Comparison of ENCODE assay signal across 21 cellular contexts in the genomic region with DNA sequence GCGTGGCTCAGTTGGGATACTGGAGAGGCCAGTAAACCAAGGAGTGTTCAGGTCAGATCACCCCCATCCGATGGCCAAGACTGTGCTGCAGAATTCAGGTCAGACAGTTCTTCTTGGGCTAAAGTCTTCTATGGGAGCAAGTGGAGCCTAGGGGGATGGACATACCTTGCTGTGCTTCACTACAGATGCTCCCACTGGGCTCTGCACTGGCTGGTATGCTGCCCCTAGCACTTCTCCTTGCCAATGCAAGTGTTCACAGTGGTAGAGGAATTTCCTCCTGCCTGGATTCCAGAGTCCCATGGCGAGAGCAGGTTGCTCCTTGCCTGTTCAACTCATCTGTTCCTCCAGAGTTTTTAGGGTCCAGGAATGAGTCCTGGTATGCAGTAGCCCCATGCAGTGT.
DNase-seq lines count a peak whose midpoint lies in the region; ATAC-seq and TF ChIP-seq lines count a peak whose summit lies in the region.
"Had no signal": no experiment of that assay in that cellular context is flagged by ENCODE, and none has a peak within 500 bp of the region (broad histone marks: within the 10 kb centered on the region; RNA-seq: fewer than 3 reads in every experiment).

No MANE protein-coding gene starts in this region.

- H3K27ac ChIP-seq in endodermal cell (ENCODE audit: low read depth, low read length) (no peak overlapping the region), neuronal stem cell (replicated peaks; ENCODE audit: low read length) (no peak overlapping the region), aorta (ENCODE audit: low read depth in 1 of 2, low read length in 2 of 2) (no peak overlapping the region)
- H3K27ac ChIP-seq: 22Rv1; BLaER1 treated with 17β-estradiol and CSF1 and Interleukin-3, amounts not matched to agents 10 nM and 100 nM; GM23248 had no signal

- H3K9me3 Mint-ChIP-seq in WTC11 (peaks cover 30% of the 10 kb centered on the region), endodermal cell (peaks cover 1% of the 10 kb centered on the region)
- H3K9me3 Mint-ChIP-seq: CD4-positive, alpha-beta T cell; H9 had no signal

- no peaks in the 10 kb centered on the region for H3K79me1 ChIP-seq in neuronal stem cell (ENCODE audit: low read depth, low read length)

- no peak overlapping the region for H3K27ac Mint-ChIP-seq in WTC11
- H3K27ac Mint-ChIP-seq in endodermal cell = no peak overlapping the region
- H3K27ac Mint-ChIP-seq: CD14-positive monocyte; CD4-positive, alpha-beta T cell; CD8-positive, alpha-beta memory T cell had no signal

- no peak for DNase-seq in WTC11 (ENCODE audit: low spot score)
- DNase-seq in endodermal cell = no peak
- no peak for DNase-seq in neuronal stem cell (ENCODE audit: low spot score)
- no peak for DNase-seq in aorta
- no peak for DNase-seq in stimulated activated CD4-positive, alpha-beta T cell treated with anti-CD3 and anti-CD28 coated beads, Interleukin-4, amount 100 ng/mL, for 4 hours
- no peak for DNase-seq in NCI-H1694 treated with DMSO at 0.1 percent for 48 hours (lab: John Stamatoyannopoulos, UW)
- DNase-seq: AML-193; BE2C; CD4-positive, alpha-beta T cell; CD8-positive, alpha-beta memory T cell; DMS 273 treated with DMSO at 0.1 percent for 48 hours; DMS53; DMS79 treated with DMSO at 0.1 percent for 48 hours; GF-D8; GM23248; H9 had no signal

- 0 out of 2 replicates have a peak, but pooled peaks cover 2% of the 10 kb centered on the region for H3K27me3 Mint-ChIP-seq in WTC11 (ENCODE audit: low read depth)
- no peaks in the 10 kb centered on the region for H3K27me3 Mint-ChIP-seq in endodermal cell (ENCODE audit: insufficient read depth)
- H3K27me3 Mint-ChIP-seq: CD4-positive, alpha-beta T cell; CD8-positive, alpha-beta memory T cell had no signal

- H3K9me3 ChIP-seq in endodermal cell (ENCODE audit: control insufficient read depth, low read length) (no peaks in the 10 kb centered on the region), neuronal stem cell (replicated peaks in 1 of 2; ENCODE audit: control insufficient read depth in 2 of 2, insufficient read depth in 1 of 2, low read depth in 1 of 2, low read length in 2 of 2) (no peaks in the 10 kb centered on the region), aorta (ENCODE audit: control insufficient read depth, low read length) (no peaks in the 10 kb centered on the region)
- H3K9me3 ChIP-seq: BE2C; BLaER1 treated with 17β-estradiol and CSF1 and Interleukin-3, amounts not matched to agents 10 nM and 100 nM had no signal

- H3K36me3 Mint-ChIP-seq in WTC11 = peaks cover 5% of the 10 kb centered on the region; the same call in 1 of the 2 replicates
- H3K36me3 Mint-ChIP-seq in endodermal cell (ENCODE audit: low read depth) = no peaks in the 10 kb centered on the region
- H3K36me3 Mint-ChIP-seq: CD14-positive monocyte; CD8-positive, alpha-beta memory T cell had no signal

- H2BK5ac ChIP-seq in neuronal stem cell (ENCODE audit: low read length) = no peak overlapping the region

- peak; percentile 63; the same call in 1 of the 2 replicates for ATAC-seq in WTC11
- peak; percentile 11 for ATAC-seq in aorta (ENCODE audit: low FRiP score)
- ATAC-seq in GM19035 (IDR thresholded peaks at IDR 0.05; ENCODE audit: unreplicated experiment) = no peak
- ATAC-seq: HCT116 had no signal

- intact Hi-C loops in aorta (cut with DNase I) = no loop called here

- no peak overlapping the region for H4K91ac ChIP-seq in neuronal stem cell (ENCODE audit: low read depth, low read length, poor library complexity)

- TF ChIP-seq CTCF in WTC11 (IDR thresholded peaks at IDR 0.05) (no peak), endodermal cell (conservative IDR thresholded peaks at IDR 0.05) (peak; percentile 10)

- H3K9ac ChIP-seq in endodermal cell (ENCODE audit: extremely low read depth, low read length, poor library complexity, severe bottlenecking) (no peak overlapping the region), neuronal stem cell (ENCODE audit: low read depth, low read length, poor library complexity) (no peak overlapping the region)
- H3K9ac ChIP-seq: BLaER1 treated with 17β-estradiol and CSF1 and Interleukin-3, amounts not matched to agents 10 nM and 100 nM; GM23248 had no signal

- no peak overlapping the region for H2BK120ac ChIP-seq in neuronal stem cell (ENCODE audit: low read depth, low read length)

- H3K4me1 ChIP-seq in endodermal cell (ENCODE audit: control insufficient read depth, insufficient read depth, low read length) = no peaks in the 10 kb centered on the region
- no peaks in the 10 kb centered on the region for H3K4me1 ChIP-seq in neuronal stem cell (ENCODE audit: control insufficient read depth in 2 of 2, insufficient read depth in 1 of 2, low read depth in 1 of 2, low read length in 2 of 2)
- no peaks in the 10 kb centered on the region for H3K4me1 ChIP-seq in aorta (ENCODE audit: control insufficient read depth in 1 of 2, insufficient read depth in 2 of 2, low read length in 2 of 2)
- H3K4me1 ChIP-seq: BE2C; BLaER1 treated with 17β-estradiol and CSF1 and Interleukin-3, amounts not matched to agents 10 nM and 100 nM had no signal

- peak overlapping the region; percentile 7 for H4K8ac ChIP-seq in neuronal stem cell (ENCODE audit: low read depth, low read length)

- peak overlapping the region; percentile 5 for H3K23ac ChIP-seq in neuronal stem cell (ENCODE audit: low read depth, low read length, poor library complexity)

- H3K36me3 ChIP-seq in endodermal cell (ENCODE audit: control insufficient read depth, insufficient read depth, low read length) = no peaks in the 10 kb centered on the region
- no peaks in the 10 kb centered on the region for H3K36me3 ChIP-seq in neuronal stem cell (replicated peaks in 1 of 2; ENCODE audit: control insufficient read depth in 2 of 2, insufficient read depth in 2 of 2, low read length in 2 of 2)
- H3K36me3 ChIP-seq in aorta (ENCODE audit: control insufficient read depth in 1 of 2, insufficient read depth in 2 of 2, low read length in 1 of 2) = peaks cover 0 to 1% of the 10 kb centered on the region in 2 donors
- H3K36me3 ChIP-seq: BE2C; BLaER1 treated with 17β-estradiol and CSF1 and Interleukin-3, amounts not matched to agents 10 nM and 100 nM had no signal

- no peak overlapping the region for H2AK5ac ChIP-seq in neuronal stem cell (ENCODE audit: low read depth, low read length)

- H2BK12ac ChIP-seq in neuronal stem cell (ENCODE audit: low read length) = no peak overlapping the region

- no peak overlapping the region for H3K4me2 ChIP-seq in neuronal stem cell (ENCODE audit: insufficient read depth, low read length, poor library complexity, severe bottlenecking)
- H3K4me2 ChIP-seq: BLaER1 treated with 17β-estradiol and CSF1 and Interleukin-3, amounts not matched to agents 10 nM and 100 nM had no signal

- POLR2A ChIA-PET in WTC11 (lab: Charles Lee) = no interaction called here

- no peak overlapping the region for H3K14ac ChIP-seq in neuronal stem cell (ENCODE audit: low read length)

- CTCF ChIA-PET in WTC11 (lab: Charles Lee) = no interaction called here

- WGBS in endodermal cell (ENCODE audit: insufficient coverage in 1 of 2, insufficient read length in 1 of 2), 2 experiments = 90% methylated on average over 2 to 3 of the region's 3 CpGs
- WGBS in neuronal stem cell (ENCODE audit: extremely low coverage in 2 of 2, insufficient read length in 2 of 2, insufficient replicate concordance in 1 of 2), 2 donors = no CpG with 5 or more reads among the region's 3 CpGs
- WGBS in aorta, 2 donors = 82 to 84% methylated on average over 3 of the region's 3 CpGs

- H3K27me3 ChIP-seq in endodermal cell (ENCODE audit: control insufficient read depth, insufficient read depth, low read length, poor library complexity, severe bottlenecking) = no peaks in the 10 kb centered on the region
- no peaks in the 10 kb centered on the region for H3K27me3 ChIP-seq in neuronal stem cell (ENCODE audit: control insufficient read depth in 3 of 3, insufficient read depth in 3 of 3, low read depth in 1 of 3, low read length in 3 of 3)
- no peaks in the 10 kb centered on the region for H3K27me3 ChIP-seq in aorta (ENCODE audit: control insufficient read depth in 1 of 2, insufficient read depth in 2 of 2, low read length in 1 of 2)
- H3K27me3 ChIP-seq: BE2C; BLaER1 treated with 17β-estradiol and CSF1 and Interleukin-3, amounts not matched to agents 10 nM and 100 nM had no signal

- H2AFZ ChIP-seq in neuronal stem cell (ENCODE audit: low read length) = no peak overlapping the region
- H2AFZ ChIP-seq: GM23248 had no signal

- no peak overlapping the region for H3K4ac ChIP-seq in neuronal stem cell (ENCODE audit: low read length)

- H3K4me1 Mint-ChIP-seq in WTC11 = no peaks in the 10 kb centered on the region
- peaks cover 4% of the 10 kb centered on the region for H3K4me1 Mint-ChIP-seq in endodermal cell
- H3K4me1 Mint-ChIP-seq: CD14-positive monocyte; CD8-positive, alpha-beta memory T cell; H9 had no signal

- H2BK15ac ChIP-seq in neuronal stem cell (ENCODE audit: low read length) = no peak overlapping the region

- no peak overlapping the region for H3K4me3 Mint-ChIP-seq in WTC11
- H3K4me3 Mint-ChIP-seq in endodermal cell = no peak overlapping the region
- H3K4me3 Mint-ChIP-seq: CD14-positive monocyte; CD4-positive, alpha-beta T cell; CD8-positive, alpha-beta memory T cell; H9 had no signal

- H3K4me3 ChIP-seq in endodermal cell (ENCODE audit: low read length) (no peak overlapping the region), neuronal stem cell (ENCODE audit: low read length in 2 of 2) (no peak overlapping the region), aorta (ENCODE audit: low read length in 2 of 2) (no peak overlapping the region)
- H3K4me3 ChIP-seq: BLaER1 treated with 17β-estradiol and CSF1 and Interleukin-3, amounts not matched to agents 10 nM and 100 nM; GM23248 had no signal

- H3K18ac ChIP-seq in neuronal stem cell (ENCODE audit: low read length) = no peak overlapping the region

TF ChIP-seq in WTC11, 78 proteins besides CTCF, POLR2A, EP300 and RAD21 (continues in another document):
- TF ChIP-seq ZBTB43 (CRISPR knock-in tag; IDR thresholded peaks at IDR 0.05) (no peak), CDX4 (CRISPR knock-in tag; IDR thresholded peaks at IDR 0.05; ENCODE audit: borderline replicate concordance) (no peak), TEAD1 (CRISPR knock-in tag; IDR thresholded peaks at IDR 0.05) (no peak)
